18 cellular contexts compared by ENCODE assay signal in the genomic region with DNA sequence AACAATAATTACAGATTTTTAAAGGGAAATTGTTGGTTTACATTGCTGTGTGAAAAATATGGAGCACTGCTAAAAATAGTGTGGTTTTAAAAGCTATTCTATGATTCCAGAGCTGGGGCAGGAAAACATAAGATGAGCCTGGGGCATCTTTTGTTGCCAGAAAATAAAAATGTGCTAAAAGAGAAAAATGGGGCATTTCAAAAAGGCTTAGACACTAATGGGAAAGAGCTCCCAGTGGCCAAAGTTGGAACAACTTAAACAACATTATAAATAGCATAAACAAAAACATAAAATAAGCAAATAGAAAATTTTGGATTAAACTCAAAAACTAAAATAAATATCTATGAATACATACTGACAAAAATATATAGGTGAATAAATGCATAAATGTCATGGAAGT.
DNase-seq lines count a peak whose midpoint lies in the region; FAIRE-seq and TF ChIP-seq lines count a peak whose summit lies in the region.
"Had no signal": no experiment of that assay in that cellular context is flagged by ENCODE, and none has a peak within 500 bp of the region (broad histone marks: within the 10 kb centered on the region; RNA-seq: fewer than 3 reads in every experiment).

No MANE protein-coding gene starts in this region.

- H3K9ac ChIP-seq in endothelial cell of umbilical vein (replicated peaks; ENCODE audit: extremely low read depth, insufficient read depth, low read length): no peak overlapping the region

- H3K4me1 Mint-ChIP-seq in osteocyte (ENCODE audit: unreplicated experiment): peaks cover 23% of the 10 kb centered on the region
- H3K4me1 Mint-ChIP-seq: memory B cell had no signal

- POLR2A ChIA-PET in endothelial cell of umbilical vein (lab: Charles Lee): no interaction called here

- no peak for TF ChIP-seq POLR2A in endothelial cell of umbilical vein (IDR thresholded peaks at IDR 0.05; ENCODE audit: low read depth, low read length)

- no peak for FAIRE-seq in endothelial cell of umbilical vein (lab: Jason Lieb, UNC)
- FAIRE-seq: small intestine had no signal

- no peak overlapping the region for H3K4me3 Mint-ChIP-seq in osteocyte (ENCODE audit: unreplicated experiment)
- H3K4me3 Mint-ChIP-seq: memory B cell; stimulated activated naive CD8-positive, alpha-beta T cell treated with anti-CD3 and anti-CD28 coated beads, Interleukin-15, Interleukin-2, amounts not matched to agents 100 ng/mL and 50 ng/mL, for 24 hours had no signal

- CTCF ChIA-PET in endothelial cell of umbilical vein (lab: Charles Lee): interaction anchor here (0.6 to 1.9 kb wide), 15 partner anchors 11 to 291 kb away, joined by 3 to 20 read pairs (median 5); no protein-coding TSS in a partner anchor

- H3K27ac ChIP-seq in endothelial cell of umbilical vein (ENCODE audit: insufficient read depth, low read depth, low read length): no peak overlapping the region
- H3K27ac ChIP-seq: esophagus squamous epithelium, ovary, WERI-Rb-1 had no signal

- DNase-seq in ELR (ENCODE audit: low read depth) (peak; percentile 41), NCI-H2227 treated with DMSO at 0.1 percent for 48 hours (lab: John Stamatoyannopoulos, UW) (peak; percentile 16), endothelial cell of umbilical vein (ENCODE audit: low read depth, low spot score) (no peak), osteocyte (ENCODE audit: extremely low spot score, unreplicated experiment) (no peak), activated T-cell treated with anti-CD3 and anti-CD28 coated beads for 4 hours (no peak), GM13976 (ENCODE audit: low spot score) (no peak), NCI-H1694 (lab: John Stamatoyannopoulos, UW) (no peak), NCI-H82 (lab: John Stamatoyannopoulos, UW) (no peak)
- DNase-seq: activated naive CD4-positive, alpha-beta T cell treated with anti-CD3 and anti-CD28 coated beads, Interleukin-2, amount 50 U/mL, for 16 hours; cerebellar nuclear complex; esophagus squamous epithelium; H7; NCI-H2171 treated with DMSO at 0.1 percent for 48 hours; ovary; small intestine; WERI-Rb-1 had no signal

- peak; percentile 13 to 23 for TF ChIP-seq CTCF in endothelial cell of umbilical vein (IDR thresholded peaks at IDR 0.05; ENCODE audit: extremely low read depth in 1 of 2, insufficient read depth in 1 of 2, low read depth in 1 of 2, low read length in 2 of 2)
- peak; percentile 50 for TF ChIP-seq CTCF in osteocyte (IDR thresholded peaks at IDR 0.05)
- TF ChIP-seq CTCF in GM13976 (IDR thresholded peaks at IDR 0.05; ENCODE audit: borderline replicate concordance, control extremely low read depth, extremely low read depth, insufficient read depth, missing control alignments): no peak

- H3K27me3 ChIP-seq in endothelial cell of umbilical vein (ENCODE audit: control insufficient read depth in 2 of 2, insufficient read depth in 2 of 2, low read length in 2 of 2): no peaks in the 10 kb centered on the region
- H3K27me3 ChIP-seq: esophagus squamous epithelium, ovary had no signal

- no peaks in the 10 kb centered on the region for H4K20me1 ChIP-seq in endothelial cell of umbilical vein (replicated peaks; ENCODE audit: control insufficient read depth, extremely low read depth, insufficient read depth, low read length)

- no peak overlapping the region for H3K4me3 ChIP-seq in endothelial cell of umbilical vein (replicated peaks in 1 of 3; ENCODE audit: insufficient read depth in 1 of 3, low read depth in 1 of 3, low read length in 3 of 3)
- H3K4me3 ChIP-seq: esophagus squamous epithelium, ovary had no signal

- no peaks in the 10 kb centered on the region for H3K79me2 ChIP-seq in endothelial cell of umbilical vein (ENCODE audit: control insufficient read depth, insufficient read depth, low read length)

- no peaks in the 10 kb centered on the region for H3K36me3 Mint-ChIP-seq in osteocyte (ENCODE audit: unreplicated experiment)
- H3K36me3 Mint-ChIP-seq: memory B cell had no signal

- H3K27me3 Mint-ChIP-seq in osteocyte (ENCODE audit: unreplicated experiment): no peaks in the 10 kb centered on the region
- H3K27me3 Mint-ChIP-seq: memory B cell; stimulated activated naive CD8-positive, alpha-beta T cell treated with anti-CD3 and anti-CD28 coated beads, Interleukin-15, Interleukin-2, amounts not matched to agents 100 ng/mL and 50 ng/mL, for 24 hours had no signal

- intact Hi-C loops in endothelial cell of umbilical vein (cut with micrococcal nuclease): no loop called here

- no peak overlapping the region for H2AFZ ChIP-seq in endothelial cell of umbilical vein (ENCODE audit: low read depth, low read length)

- H3K9me1 ChIP-seq in endothelial cell of umbilical vein (replicated peaks; ENCODE audit: control insufficient read depth, extremely low read depth, insufficient read depth, low read length): no peaks in the 10 kb centered on the region

- BruUV-seq in endothelial cell of umbilical vein (replicated peaks; lab: Mats Ljungman, UMichigan): no TSS peak

- peaks cover 10% of the 10 kb centered on the region for H3K9me3 Mint-ChIP-seq in osteocyte (ENCODE audit: unreplicated experiment)
- H3K9me3 Mint-ChIP-seq: memory B cell had no signal

- H3K9me3 ChIP-seq in endothelial cell of umbilical vein (replicated peaks; ENCODE audit: control insufficient read depth, insufficient read depth, low read length): no peaks in the 10 kb centered on the region
- H3K9me3 ChIP-seq: esophagus squamous epithelium, ovary had no signal

- H3K4me2 ChIP-seq in endothelial cell of umbilical vein (ENCODE audit: insufficient read depth, low read length): no peak overlapping the region

- dilution Hi-C loops in endothelial cell of umbilical vein (cut with MboI; ENCODE audit: extremely low pct_ligation_motif_present, low sequenced_read_pairs): no loop called here

- H3K27ac Mint-ChIP-seq in osteocyte (ENCODE audit: unreplicated experiment): no peak overlapping the region
- H3K27ac Mint-ChIP-seq: memory B cell; stimulated activated naive CD8-positive, alpha-beta T cell treated with anti-CD3 and anti-CD28 coated beads, Interleukin-15, Interleukin-2, amounts not matched to agents 100 ng/mL and 50 ng/mL, for 24 hours had no signal

- no peaks in the 10 kb centered on the region for H3K36me3 ChIP-seq in endothelial cell of umbilical vein (ENCODE audit: control insufficient read depth in 2 of 2, extremely low read depth in 1 of 2, insufficient read depth in 2 of 2, low read length in 2 of 2)
- H3K36me3 ChIP-seq: esophagus squamous epithelium, ovary, WERI-Rb-1 had no signal

- no peaks in the 10 kb centered on the region for H3K4me1 ChIP-seq in endothelial cell of umbilical vein (ENCODE audit: control insufficient read depth, extremely low read depth, insufficient read depth, low read length)
- H3K4me1 ChIP-seq: esophagus squamous epithelium had no signal

- in situ Hi-C loops in GM13976 (cut with MboI; ENCODE audit: low sequenced_read_pairs, unreplicated experiment): no loop called here

TF ChIP-seq in endothelial cell of umbilical vein, 7 proteins besides CTCF, POLR2A, EP300 and RAD21:
- TF ChIP-seq FOS (IDR thresholded peaks at IDR 0.05; ENCODE audit: borderline replicate concordance, insufficient read depth, low read length) (no peak), GATA2 (IDR thresholded peaks at IDR 0.05; ENCODE audit: insufficient read depth, insufficient read length, low read depth, low read length) (no peak), POLR2AphosphoS5 (IDR thresholded peaks at IDR 0.05; ENCODE audit: insufficient read depth, low read depth, low read length) (no peak), MYC (IDR thresholded peaks at IDR 0.05; ENCODE audit: low read depth, low read length) (no peak), EZH2 (IDR thresholded peaks at IDR 0.05; ENCODE audit: borderline replicate concordance, low read depth, low read length, severe bottlenecking) (no peak)
- TF ChIP-seq, protein P1, sequence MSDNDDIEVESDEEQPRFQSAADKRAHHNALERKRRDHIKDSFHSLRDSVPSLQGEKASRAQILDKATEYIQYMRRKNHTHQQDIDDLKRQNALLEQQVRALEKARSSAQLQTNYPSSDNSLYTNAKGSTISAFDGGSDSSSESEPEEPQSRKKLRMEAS (IDR thresholded peaks at IDR 0.05; ENCODE audit: insufficient read depth, insufficient read length): no peak

Comparison
In these comparisons a context has a peak if more than half of its experiments do, and no peak if none do; other contexts are left out.
1. DNase-seq: peak in ELR (single experiment) and NCI-H2227 treated with DMSO at 0.1 percent for 48 hours (single experiment); none in endothelial cell of umbilical vein (single experiment), osteocyte (single experiment), activated T-cell treated with anti-CD3 and anti-CD28 coated beads for 4 hours (single experiment), GM13976 (single experiment), NCI-H1694 (single experiment) and NCI-H82 (single experiment).